Comparison of ENCODE assay signal across 14 cellular contexts in genomic region chr12:53101931-53102781, GRCh38. TPM values are rescaled to one million over a fixed set of nuclear protein-coding genes. Genes with fewer than 3 reads are reported as not detected.
DNase-seq lines count a peak whose midpoint lies in the region; ATAC-seq and TF ChIP-seq lines count a peak whose summit lies in the region.
"Had no signal": no experiment of that assay in that cellular context is flagged by ENCODE, and none has a peak within 500 bp of the region (broad histone marks: within the 10 kb centered on the region; RNA-seq: fewer than 3 reads in every experiment).

No MANE protein-coding gene starts in this region.

- H3K4me3 Mint-ChIP-seq in CD4-positive, alpha-beta T cell: no peak overlapping the region
- H3K4me3 Mint-ChIP-seq in activated naive CD8-positive, alpha-beta T cell treated with anti-CD3 and anti-CD28 coated beads, Interleukin-2, amount 50 U/mL, for 24 hours: no peak overlapping the region
- no peak overlapping the region for H3K4me3 Mint-ChIP-seq in stimulated activated naive B cell treated with anti-CD40 and anti-IgM and Interleukin-4, amounts not matched to agents 10 μg/mL and 1 μg/mL and 100 μg/mL, for 72 hours

- no peaks in the 10 kb centered on the region for H3K9me3 ChIP-seq in CD4-positive, alpha-beta T cell (ENCODE audit: control insufficient read depth, low read length)
- no peaks in the 10 kb centered on the region for H3K9me3 ChIP-seq in muscle layer of duodenum (ENCODE audit: control insufficient read depth in 1 of 2, low read length in 2 of 2)
- H3K9me3 ChIP-seq: HAP-1 had no signal

- H3K36me3 ChIP-seq in muscle layer of duodenum (ENCODE audit: control insufficient read depth in 1 of 2, insufficient read depth in 2 of 2, low read length in 2 of 2): peaks cover 0 to 5% of the 10 kb centered on the region in 2 donors
- H3K36me3 ChIP-seq: HAP-1 had no signal

- H3K9me3 Mint-ChIP-seq in CD4-positive, alpha-beta T cell: no peaks in the 10 kb centered on the region
- H3K9me3 Mint-ChIP-seq in activated naive CD8-positive, alpha-beta T cell treated with anti-CD3 and anti-CD28 coated beads, Interleukin-2, amount 50 U/mL, for 24 hours: no peaks in the 10 kb centered on the region
- no peaks in the 10 kb centered on the region for H3K9me3 Mint-ChIP-seq in stimulated activated naive B cell treated with anti-CD40 and anti-IgM and Interleukin-4, amounts not matched to agents 10 μg/mL and 1 μg/mL and 100 μg/mL, for 72 hours

- H3K27me3 ChIP-seq in CD4-positive, alpha-beta T cell (ENCODE audit: control insufficient read depth, insufficient read depth, low read length): no peaks in the 10 kb centered on the region
- H3K27me3 ChIP-seq in muscle layer of duodenum (ENCODE audit: low read depth, low read length): no peaks in the 10 kb centered on the region

- H3K27ac Mint-ChIP-seq in CD4-positive, alpha-beta T cell: peak overlapping the region; percentile 70
- peak overlapping the region; percentile 90 for H3K27ac Mint-ChIP-seq in activated naive CD8-positive, alpha-beta T cell treated with anti-CD3 and anti-CD28 coated beads, Interleukin-2, amount 50 U/mL, for 24 hours
- no peak overlapping the region for H3K27ac Mint-ChIP-seq in stimulated activated naive B cell treated with anti-CD40 and anti-IgM and Interleukin-4, amounts not matched to agents 10 μg/mL and 1 μg/mL and 100 μg/mL, for 72 hours

- peaks cover under 1% of the 10 kb centered on the region for H3K27me3 Mint-ChIP-seq in CD4-positive, alpha-beta T cell
- peaks cover under 1% of the 10 kb centered on the region for H3K27me3 Mint-ChIP-seq in activated naive CD8-positive, alpha-beta T cell treated with anti-CD3 and anti-CD28 coated beads, Interleukin-2, amount 50 U/mL, for 24 hours
- H3K27me3 Mint-ChIP-seq in stimulated activated naive B cell treated with anti-CD40 and anti-IgM and Interleukin-4, amounts not matched to agents 10 μg/mL and 1 μg/mL and 100 μg/mL, for 72 hours: peaks cover 8 to 17% of the 10 kb centered on the region in 2 donors

- no peak for DNase-seq in CD4-positive, alpha-beta T cell
- DNase-seq in GM13977 (ENCODE audit: low spot score): peak; percentile 13
- no peak for DNase-seq in activated naive CD8-positive, alpha-beta T cell treated with anti-CD3 and anti-CD28 coated beads, Interleukin-2, amount 50 U/mL, for 24 hours
- DNase-seq in superior temporal gyrus (ENCODE audit: extremely low spot score): no peak
- DNase-seq in stimulated activated CD4-positive, alpha-beta T cell treated with anti-CD3 and anti-CD28 coated beads, Interleukin-12 subunit alpha, Interleukin-12 subunit beta, amount 100 ng/mL, for 4 hours: no peak
- DNase-seq in stimulated activated naive B cell treated with anti-CD40 and anti-IgM and Interleukin-4, amounts not matched to agents 10 μg/mL and 1 μg/mL and 100 μg/mL, for 72 hours: no peak
- DNase-seq: DMS79, mesenchymal stem cell, NCI-H1694 treated with DMSO at 0.1 percent for 48 hours had no signal

- peaks cover 48% of the 10 kb centered on the region for H3K4me1 Mint-ChIP-seq in CD4-positive, alpha-beta T cell (ENCODE audit: low read depth)
- H3K4me1 Mint-ChIP-seq in activated naive CD8-positive, alpha-beta T cell treated with anti-CD3 and anti-CD28 coated beads, Interleukin-2, amount 50 U/mL, for 24 hours: peaks cover 48% of the 10 kb centered on the region
- peaks cover 30 to 50% of the 10 kb centered on the region in 2 donors for H3K4me1 Mint-ChIP-seq in stimulated activated naive B cell treated with anti-CD40 and anti-IgM and Interleukin-4, amounts not matched to agents 10 μg/mL and 1 μg/mL and 100 μg/mL, for 72 hours

- H3K4me3 ChIP-seq in muscle layer of duodenum (ENCODE audit: low read depth in 1 of 2, low read length in 2 of 2): no peak overlapping the region
- H3K4me3 ChIP-seq: HAP-1 had no signal

- CTCF ChIA-PET in CD4-positive, alpha-beta T cell (lab: Charles Lee): interaction anchor here (0.9 to 7.6 kb wide), 4 partner anchors 23 to 54 kb away, joined by 3 to 114 read pairs (median 6); partner anchors contain the start of gene SPRYD3

- in situ Hi-C loops in GM13977 (cut with MboI; ENCODE audit: low pct_unique_long_range_greater_than_20kb, low sequenced_read_pairs, unreplicated experiment): no loop called here

- H3K36me3 Mint-ChIP-seq in CD4-positive, alpha-beta T cell (ENCODE audit: low read depth): no peaks in the 10 kb centered on the region
- H3K36me3 Mint-ChIP-seq in activated naive CD8-positive, alpha-beta T cell treated with anti-CD3 and anti-CD28 coated beads, Interleukin-2, amount 50 U/mL, for 24 hours (ENCODE audit: low read depth): no peaks in the 10 kb centered on the region
- no peaks in the 10 kb centered on the region for H3K36me3 Mint-ChIP-seq in stimulated activated naive B cell treated with anti-CD40 and anti-IgM and Interleukin-4, amounts not matched to agents 10 μg/mL and 1 μg/mL and 100 μg/mL, for 72 hours

- TF ChIP-seq CTCF in CD4-positive, alpha-beta T cell (IDR thresholded peaks at IDR 0.05): no peak
- no peak for TF ChIP-seq CTCF in GM13977 (IDR thresholded peaks at IDR 0.05; ENCODE audit: extremely low read depth, insufficient read depth, missing control alignments)

- no peak overlapping the region for H3K27ac ChIP-seq in CD4-positive, alpha-beta T cell (ENCODE audit: low read depth, low read length)
- H3K27ac ChIP-seq in muscle layer of duodenum (ENCODE audit: low read length): peak overlapping the region; percentile 6

- intact Hi-C loops in CD4-positive, alpha-beta T cell (cut with DNase I, micrococcal nuclease): no loop called here

- peaks cover 18 to 22% of the 10 kb centered on the region in 2 donors for H3K4me1 ChIP-seq in muscle layer of duodenum (ENCODE audit: control insufficient read depth in 1 of 2, insufficient read depth in 2 of 2, low read length in 2 of 2)

- ATAC-seq in CD4-positive, alpha-beta T cell (ENCODE audit: poor library complexity): no peak
- no peak for ATAC-seq in activated naive CD8-positive, alpha-beta T cell treated with anti-CD3 and anti-CD28 coated beads, Interleukin-2, amount 50 U/mL, for 24 hours
- ATAC-seq in stimulated activated naive B cell treated with anti-CD40 and anti-IgM and Interleukin-4, amounts not matched to agents 10 μg/mL and 1 μg/mL and 100 μg/mL, for 72 hours (replicated peaks): no peak
- ATAC-seq in GM21825 (IDR thresholded peaks at IDR 0.05; ENCODE audit: unreplicated experiment): no peak

- POLR2A ChIA-PET in CD4-positive, alpha-beta T cell (lab: Charles Lee): interaction anchor here (0.6 to 4.8 kb wide), 4 partner anchors 23 to 54 kb away, joined by 3 to 26 read pairs (median 10); partner anchors contain the start of gene SPRYD3

RNA-seq across cellular contexts. Expression of gene SOAT2, which starts 1.1 kb away (rescaled TPM):
- under 1 TPM; 0.22 to 0.49 TPM for total RNA-seq in CD4-positive, alpha-beta T cell
- total RNA-seq: pulmonary artery endothelial cell; T-helper 1 cell treated with Interleukin-12 subunit alpha and Interleukin-12 subunit beta and Interleukin-4 antibody, amounts not matched to agents 30 ng/mL and 1 ng/mL, for 36 hours had no signal

RNA-seq across cellular contexts. Expression of gene IGFBP6, which starts 4.7 kb away (rescaled TPM):
- under 1 TPM in 1 of 2 experiments, not detected in 1; 0.49 TPM for total RNA-seq in CD4-positive, alpha-beta T cell
- total RNA-seq: T-helper 1 cell treated with Interleukin-12 subunit alpha and Interleukin-12 subunit beta and Interleukin-4 antibody, amounts not matched to agents 30 ng/mL and 1 ng/mL, for 36 hours had no signal

RNA-seq across cellular contexts. Expression of gene SPRYD3, which starts 23.0 kb away (rescaled TPM):
- total RNA-seq in CD4-positive, alpha-beta T cell: 10 to 100 TPM; 17.7 to 21.0 TPM

RNA-seq across cellular contexts. Expression of gene TNS2, which starts 52.3 kb away (rescaled TPM):
- 1 to 10 TPM; 2.3 to 3.0 TPM for total RNA-seq in CD4-positive, alpha-beta T cell
